In the genomic region with DNA sequence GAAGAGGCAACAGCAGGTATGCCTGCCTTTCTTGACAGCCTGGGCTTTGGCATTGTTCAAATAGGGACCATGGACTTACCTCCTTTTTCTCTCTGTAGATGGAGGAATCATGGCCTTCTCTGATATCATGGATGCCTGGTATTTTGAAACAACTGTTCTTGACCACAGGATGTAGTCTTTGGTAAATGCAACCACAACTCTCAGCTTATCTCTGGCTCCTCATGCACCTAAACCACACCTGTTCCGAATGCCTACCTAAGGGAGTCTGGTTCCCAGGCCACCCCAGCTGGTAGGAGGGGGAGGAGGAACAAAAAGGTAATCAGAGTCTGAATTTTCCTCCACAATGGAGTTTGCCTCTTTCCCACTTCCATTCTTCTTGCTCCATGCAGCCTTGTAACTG, we compare ENCODE assay signal across 1 cellular context.
TF ChIP-seq lines count a peak whose summit lies in the region.

No MANE protein-coding gene starts in this region.

TF ChIP-seq in GM12878, 131 proteins besides CTCF, POLR2A, EP300 and RAD21 (continued from another document):
- TF ChIP-seq, protein P1, sequence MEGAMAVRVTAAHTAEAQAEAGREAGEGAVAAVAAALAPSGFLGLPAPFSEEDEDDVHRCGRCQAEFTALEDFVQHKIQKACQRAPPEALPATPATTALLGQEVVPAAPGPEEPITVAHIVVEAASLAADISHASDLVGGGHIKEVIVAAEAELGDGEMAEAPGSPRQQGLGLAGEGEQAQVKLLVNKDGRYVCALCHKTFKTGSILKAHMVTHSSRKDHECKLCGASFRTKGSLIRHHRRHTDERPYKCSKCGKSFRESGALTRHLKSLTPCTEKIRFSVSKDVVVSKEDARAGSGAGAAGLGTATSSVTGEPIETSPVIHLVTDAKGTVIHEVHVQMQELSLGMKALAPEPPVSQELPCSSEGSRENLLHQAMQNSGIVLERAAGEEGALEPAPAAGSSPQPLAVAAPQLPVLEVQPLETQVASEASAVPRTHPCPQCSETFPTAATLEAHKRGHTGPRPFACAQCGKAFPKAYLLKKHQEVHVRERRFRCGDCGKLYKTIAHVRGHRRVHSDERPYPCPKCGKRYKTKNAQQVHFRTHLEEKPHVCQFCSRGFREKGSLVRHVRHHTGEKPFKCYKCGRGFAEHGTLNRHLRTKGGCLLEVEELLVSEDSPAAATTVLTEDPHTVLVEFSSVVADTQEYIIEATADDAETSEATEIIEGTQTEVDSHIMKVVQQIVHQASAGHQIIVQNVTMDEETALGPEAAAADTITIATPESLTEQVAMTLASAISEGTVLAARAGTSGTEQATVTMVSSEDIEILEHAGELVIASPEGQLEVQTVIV (IDR thresholded peaks at IDR 0.05; ENCODE audit: borderline replicate concordance, partially characterized antibody): no peak
- no peak for TF ChIP-seq KDM1A (IDR thresholded peaks at IDR 0.05; ENCODE audit: borderline replicate concordance)
- TF ChIP-seq, protein P2, sequence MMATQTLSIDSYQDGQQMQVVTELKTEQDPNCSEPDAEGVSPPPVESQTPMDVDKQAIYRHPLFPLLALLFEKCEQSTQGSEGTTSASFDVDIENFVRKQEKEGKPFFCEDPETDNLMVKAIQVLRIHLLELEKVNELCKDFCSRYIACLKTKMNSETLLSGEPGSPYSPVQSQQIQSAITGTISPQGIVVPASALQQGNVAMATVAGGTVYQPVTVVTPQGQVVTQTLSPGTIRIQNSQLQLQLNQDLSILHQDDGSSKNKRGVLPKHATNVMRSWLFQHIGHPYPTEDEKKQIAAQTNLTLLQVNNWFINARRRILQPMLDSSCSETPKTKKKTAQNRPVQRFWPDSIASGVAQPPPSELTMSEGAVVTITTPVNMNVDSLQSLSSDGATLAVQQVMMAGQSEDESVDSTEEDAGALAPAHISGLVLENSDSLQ (IDR thresholded peaks at IDR 0.05): no peak
